ENCODE assay signal across 15 cellular contexts in the genomic region with DNA sequence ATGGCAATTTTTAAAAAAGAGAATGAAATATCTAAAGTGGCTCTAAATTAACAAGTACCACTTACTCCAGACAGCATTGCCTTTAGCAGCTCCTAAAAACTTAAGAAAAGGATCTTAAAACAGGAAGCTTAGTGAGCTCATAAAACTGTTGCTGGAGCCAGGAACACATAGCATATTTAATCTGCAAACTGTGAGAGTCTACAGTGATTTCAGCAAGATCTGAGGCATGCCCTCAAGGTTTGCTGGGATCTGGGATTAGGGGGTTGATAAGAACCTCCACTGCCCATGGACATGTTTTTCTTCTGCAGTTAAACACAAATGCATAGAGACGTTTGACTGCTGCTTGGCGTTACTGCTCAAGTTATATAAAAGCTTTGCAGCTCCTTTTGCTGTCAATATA.
A peak's percentile ranks its signal among the peaks of the same experiment; 100 is the strongest.
DNase-seq lines count a peak whose midpoint lies in the region; ATAC-seq lines count a peak whose summit lies in the region.
"Had no signal": no experiment of that assay in that cellular context is flagged by ENCODE, and none has a peak within 500 bp of the region (broad histone marks: within the 10 kb centered on the region; RNA-seq: fewer than 3 reads in every experiment).

No MANE protein-coding gene starts in this region.

- ATAC-seq in GM21528 (IDR thresholded peaks at IDR 0.05; ENCODE audit: low FRiP score, unreplicated experiment) (no peak), GM21447 (IDR thresholded peaks at IDR 0.05; ENCODE audit: unreplicated experiment) (no peak), HG03460 (IDR thresholded peaks at IDR 0.05; ENCODE audit: unreplicated experiment) (no peak)
- ATAC-seq: activated CD8-positive, alpha-beta T cell treated with anti-CD3 and anti-CD28 coated beads, Interleukin-2, amount 10 ng/mL, durations not matched to agents 7 days and 5 days; activated T-helper 17 cell treated with anti-CD3 and anti-CD28 coated beads, Interleukin-2, amount 50 U/mL, for 72 hours had no signal

- no peaks in the 10 kb centered on the region for H3K36me3 ChIP-seq in HAP-1 (replicated peaks)
- H3K36me3 ChIP-seq in iPS-18a (ENCODE audit: control insufficient read depth, low read depth, low read length): no peaks in the 10 kb centered on the region
- H3K36me3 ChIP-seq: prostate gland had no signal

- in situ Hi-C loops in HAP-1 (cut with MboI; ENCODE audit: low sequenced_read_pairs): no loop called here

- H3K27ac ChIP-seq in iPS-18a (ENCODE audit: low read length): no peak overlapping the region
- H3K27ac ChIP-seq in skin epidermis: peak overlapping the region in 11 of 21 experiments; percentile 7 to 95 (median 29)
- H3K27ac ChIP-seq: prostate gland, SJCRH30 had no signal

- H3K9ac ChIP-seq in iPS-18a (ENCODE audit: low read length): no peak overlapping the region

- H3K27me3 ChIP-seq in HAP-1 (ENCODE audit: low read depth) (no peaks in the 10 kb centered on the region), iPS-18a (ENCODE audit: control insufficient read depth, insufficient read depth, low read length) (peaks cover 17% of the 10 kb centered on the region)
- H3K27me3 ChIP-seq: SJCRH30 had no signal

- H3K4me3 ChIP-seq in HAP-1: no peak overlapping the region
- H3K4me3 ChIP-seq in iPS-18a (ENCODE audit: low read length): peak overlapping the region; percentile 34
- no peak overlapping the region for H3K4me3 ChIP-seq in skin epidermis
- H3K4me3 ChIP-seq: prostate gland, SJCRH30 had no signal

- peaks cover 42% of the 10 kb centered on the region for H3K4me1 ChIP-seq in HAP-1
- H3K4me1 ChIP-seq in iPS-18a (ENCODE audit: control insufficient read depth, low read depth, low read length): peaks cover 70% of the 10 kb centered on the region

- peak; percentile 64 to 82 for DNase-seq in HAP-1 (ENCODE audit: low spot score in 2 of 2)
- DNase-seq in astrocyte of the hippocampus (ENCODE audit: low read depth, low spot score): peak; percentile 56
- DNase-seq in activated CD4-positive, alpha-beta T cell treated with anti-CD3 and anti-CD28 coated beads for 1 hour: no peak
- DNase-seq: activated CD8-positive, alpha-beta T cell treated with anti-CD3 and anti-CD28 coated beads, Interleukin-2, amount 10 ng/mL, durations not matched to agents 7 days and 5 days; aorta; GDM1; NCI-H1092 treated with DMSO at 0.1 percent for 48 hours had no signal

- no peaks in the 10 kb centered on the region for H3K9me3 ChIP-seq in HAP-1
- no peaks in the 10 kb centered on the region for H3K9me3 ChIP-seq in iPS-18a (ENCODE audit: control insufficient read depth, low read depth, low read length)
- H3K9me3 ChIP-seq: prostate gland, SJCRH30 had no signal
